ENCODE assay signal across 20 cellular contexts in the genomic region with DNA sequence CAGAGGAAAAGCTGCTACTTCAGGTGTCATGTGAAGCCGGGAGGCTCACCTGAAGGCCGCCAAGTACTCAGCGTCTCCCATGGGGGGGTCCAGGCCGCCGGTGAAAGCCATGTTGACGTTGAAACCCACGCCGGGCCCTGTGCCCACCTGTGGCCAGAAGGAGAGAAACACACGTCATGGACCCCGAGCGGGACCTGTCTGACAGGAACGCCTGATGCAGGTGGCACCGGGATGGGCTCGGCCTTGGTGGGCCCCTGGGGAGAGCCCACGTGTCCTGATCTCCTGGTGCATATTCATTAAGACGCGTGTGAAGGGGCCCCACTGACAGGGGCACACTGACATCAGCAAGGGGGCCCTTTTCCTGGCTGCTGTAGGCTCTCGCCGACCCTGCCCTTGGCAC.
"Had no signal": no experiment of that assay in that cellular context is flagged by ENCODE, and none has a peak within 500 bp of the region (broad histone marks: within the 10 kb centered on the region; RNA-seq: fewer than 3 reads in every experiment).

No MANE protein-coding gene starts in this region.

- ATAC-seq: foreskin keratinocyte, gastroesophageal sphincter, heart left ventricle, left cardiac atrium, left lung, left ventricle myocardium superior, lower lobe of right lung had no signal

- H3K9me3 ChIP-seq: esophagus muscularis mucosa, gastroesophageal sphincter, heart left ventricle, left lung, lower lobe of right lung had no signal

- H3K27me3 Mint-ChIP-seq: naive B cell had no signal

- H3K4me3 ChIP-seq: coronary artery, dorsolateral prefrontal cortex, esophagus muscularis mucosa, gastroesophageal sphincter, heart left ventricle, hepatocyte, left lung, lower lobe of right lung had no signal

- H3K4me3 Mint-ChIP-seq: immature natural killer cell, naive B cell had no signal

- H3K4me1 ChIP-seq: foreskin keratinocyte, heart left ventricle, left lung, lower lobe of right lung had no signal

- H3K27ac ChIP-seq: coronary artery, dorsolateral prefrontal cortex, foreskin keratinocyte, hepatocyte, left lung, lower lobe of right lung had no signal

- H3K9me3 Mint-ChIP-seq: immature natural killer cell, naive B cell had no signal

- DNase-seq: dermis blood vessel endothelial cell; dorsolateral prefrontal cortex; effector CD4-positive, alpha-beta T cell; effector memory CD4-positive, alpha-beta T cell; foreskin keratinocyte; hypothalamus; immature natural killer cell; islet precursor cell; left cardiac atrium; left ventricle myocardium superior; lower lobe of right lung; mesenchymal stem cell; midbrain; naive B cell had no signal

- H3K27me3 ChIP-seq: dorsolateral prefrontal cortex, esophagus muscularis mucosa, foreskin keratinocyte, gastroesophageal sphincter, heart left ventricle, hepatocyte, left lung had no signal
